In genomic region chr7:151684408-151685175, GRCh38 we compare ENCODE assay signal across 1 cellular context.
TF ChIP-seq lines count a peak whose summit lies in the region.

No MANE protein-coding gene starts in this region.

TF ChIP-seq in IMR-90, 13 proteins besides CTCF, POLR2A, EP300 and RAD21 (continued from another document):
- TF ChIP-seq NFE2L2 (IDR thresholded peaks at IDR 0.05; ENCODE audit: low read depth, low read length) (no peak), CEBPB (IDR thresholded peaks at IDR 0.05; ENCODE audit: low read depth, low read length) (peak; percentile 54), FOS (IDR thresholded peaks at IDR 0.05; ENCODE audit: low read depth, low read length) (no peak), RCOR1 (IDR thresholded peaks at IDR 0.05; ENCODE audit: insufficient replicate concordance, low read length) (no peak)
TF ChIP-seq in IMR-90: peak in this region for 1.
